Comparison of ENCODE assay signal across 11 cellular contexts in genomic region chr12:75483411-75483810, GRCh38. TPM values are rescaled to one million over a fixed set of nuclear protein-coding genes. Genes with fewer than 3 reads are reported as not detected.
DNase-seq lines count a peak whose midpoint lies in the region; ATAC-seq, FAIRE-seq and TF ChIP-seq lines count a peak whose summit lies in the region.
"Had no signal": no experiment of that assay in that cellular context is flagged by ENCODE, and none has a peak within 500 bp of the region (broad histone marks: within the 10 kb centered on the region; RNA-seq: fewer than 3 reads in every experiment).

No MANE protein-coding gene starts in this region.

- H3K27ac ChIP-seq in kidney (ENCODE audit: low read depth in 2 of 2, low read length in 2 of 2) = no peak overlapping the region

- H3K4me3 ChIP-seq in AG10803 (ENCODE audit: low read length) (peak overlapping the region; percentile 68), astrocyte of the spinal cord (ENCODE audit: low read depth, low read length) (peak overlapping the region; percentile 78), kidney (ENCODE audit: low read length in 2 of 2) (no peak overlapping the region)

- FAIRE-seq in GM12892 (lab: Jason Lieb, UNC) (peak; percentile 51), kidney (lab: Jason Lieb, UNC) (no peak), HTR-8/SVneo (lab: Jason Lieb, UNC) (no peak)
- FAIRE-seq: HepG2 had no signal

- in situ Hi-C loops in astrocyte of the spinal cord (cut with HindIII; ENCODE audit: low sequenced_read_pairs) = no loop called here

- H3K36me3 Mint-ChIP-seq in naive B cell = peaks cover 21 to 28% of the 10 kb centered on the region in 2 donors

- no peaks in the 10 kb centered on the region for H3K9me3 Mint-ChIP-seq in naive B cell

- intact Hi-C loops in kidney (cut with DNase I) = no loop called here

- peak overlapping the region; percentile 95 to 99 (median 99) for H3K4me3 Mint-ChIP-seq in naive B cell

- no peak for TF ChIP-seq CTCF in AG10803 (conservative IDR thresholded peaks at IDR 0.05; ENCODE audit: low read length)
- TF ChIP-seq CTCF in astrocyte of the spinal cord (IDR thresholded peaks at IDR 0.05; ENCODE audit: low read depth, low read length) = no peak
- TF ChIP-seq CTCF in kidney (IDR thresholded peaks at IDR 0.05; ENCODE audit: borderline replicate concordance, extremely low read depth, insufficient read depth) = no peak

- no peaks in the 10 kb centered on the region for H3K27me3 Mint-ChIP-seq in naive B cell
- H3K27me3 Mint-ChIP-seq: progenitor cell of endocrine pancreas had no signal

- H3K36me3 ChIP-seq in kidney (ENCODE audit: control insufficient read depth in 1 of 2, insufficient read depth in 2 of 2, low read length in 2 of 2) = no peaks in the 10 kb centered on the region

- ATAC-seq in naive B cell (ENCODE audit: low read depth in 2 of 2) (no peak), HG02571 (IDR thresholded peaks at IDR 0.05; ENCODE audit: unreplicated experiment) (no peak)
- ATAC-seq: HepG2 had no signal

- TF ChIP-seq POLR2A in GM12892 (IDR thresholded peaks at IDR 0.05; ENCODE audit: low read depth, low read length) = no peak

- H3K27ac Mint-ChIP-seq in naive B cell = peak overlapping the region; percentile 87 to 98 (median 92)

- peaks cover 69 to 83% (median 81%) of the 10 kb centered on the region in 3 donors for H3K4me1 Mint-ChIP-seq in naive B cell

- DNase-seq in AG10803 (ENCODE audit: low read depth) (no peak), GM12892 (ENCODE audit: insufficient read length) (no peak), astrocyte of the spinal cord (ENCODE audit: low read depth, low spot score) (no peak), naive B cell (no peak), kidney (no peak), GOT3 (lab: John Stamatoyannopoulos, UW) (no peak), HTR-8/SVneo (ENCODE audit: insufficient read length, low spot score) (no peak)
- DNase-seq: NCI-H345 had no signal

- no peaks in the 10 kb centered on the region for H3K9me3 ChIP-seq in kidney (ENCODE audit: control insufficient read depth in 1 of 2, low read length in 2 of 2)

- H3K9ac ChIP-seq in kidney (ENCODE audit: low read length in 2 of 2) = no peak overlapping the region

- H3K4me1 ChIP-seq in kidney (ENCODE audit: control insufficient read depth in 1 of 2, insufficient read depth in 1 of 2, low read depth in 1 of 2, low read length in 2 of 2) = no peaks in the 10 kb centered on the region

RNA-seq across cellular contexts. Expression of gene GLIPR1, which starts 2.9 kb away (rescaled TPM):
- 25.8 TPM for polyA plus RNA-seq in GM12892 (2012; ENCODE audit: missing spikeins)
- polyA plus RNA-seq in naive B cell (ENCODE audit: low read depth in 6 of 6) (100 to 1,000 TPM; 238 to 289 (median 253) TPM), kidney (ENCODE audit: insufficient read depth, low read depth, low replicate concordance) (2.3 TPM)
- total RNA-seq in kidney = 20.6 TPM

RNA-seq across cellular contexts. Expression of gene KRR1, which starts 28.0 kb away (rescaled TPM):
- polyA plus RNA-seq in GM12892 (2012; ENCODE audit: missing spikeins) = 66.0 TPM
- polyA plus RNA-seq in naive B cell (ENCODE audit: low read depth in 6 of 6) (10 to 100 TPM; 56.1 to 81.7 (median 71.9) TPM), kidney (ENCODE audit: insufficient read depth, low read depth, low replicate concordance) (20.0 TPM)
- 50.7 TPM for total RNA-seq in kidney

Comparison
In these comparisons a context has a peak if more than half of its experiments do, and no peak if none do; other contexts are left out.
1. H3K4me3 ChIP-seq: peak in AG10803 (single experiment) and astrocyte of the spinal cord (single experiment); none in kidney (0 of 2).
2. RNA of gene GLIPR1, which starts 2.9 kb away (polyA plus RNA-seq): 238 to 289 TPM in naive B cell; 2.3 TPM in kidney (single experiment); every median in the first group is over 10 times any median in the second.